ENCODE assay signal across 9 cellular contexts in the genomic region with DNA sequence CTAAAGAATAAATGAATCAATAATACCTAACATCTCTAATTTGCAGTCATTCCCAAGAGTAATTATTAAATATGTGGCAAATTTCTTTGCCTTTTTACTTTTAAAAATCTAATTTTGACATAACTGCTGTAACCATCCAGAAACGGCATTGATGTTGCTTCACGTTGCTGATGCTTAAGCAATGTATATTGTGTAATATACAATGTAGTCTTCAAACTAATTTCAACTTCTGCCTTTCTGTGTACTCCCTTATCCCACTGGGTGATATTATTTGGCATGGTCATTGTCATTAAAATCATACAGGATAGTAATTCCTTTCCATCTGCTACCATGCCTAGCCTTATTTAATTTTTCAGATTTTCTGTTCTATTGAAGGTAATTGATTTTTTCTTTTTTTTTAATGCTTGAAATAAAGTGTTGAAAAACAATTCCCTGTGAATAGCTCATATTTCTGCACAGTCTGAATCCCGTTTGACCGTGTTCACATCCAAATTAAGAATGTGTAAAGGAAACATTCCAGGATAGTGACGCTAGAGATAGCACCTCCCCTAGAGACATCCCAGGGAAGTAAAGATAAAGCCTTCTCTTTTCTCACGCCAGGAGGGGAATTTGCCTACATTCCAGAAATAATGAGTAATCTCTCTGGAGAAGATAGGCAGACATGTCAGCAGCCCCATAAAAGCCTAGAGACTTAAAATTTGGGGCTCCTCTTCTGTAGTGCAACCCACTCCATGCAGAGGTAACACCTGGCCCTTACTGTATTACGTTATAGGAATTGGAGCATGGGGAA. TPM values are rescaled to one million over a fixed set of nuclear protein-coding genes. Genes with fewer than 3 reads are reported as not detected.
DNase-seq lines count a peak whose midpoint lies in the region; ATAC-seq, FAIRE-seq and TF ChIP-seq lines count a peak whose summit lies in the region.
"Had no signal": no experiment of that assay in that cellular context is flagged by ENCODE, and none has a peak within 500 bp of the region (broad histone marks: within the 10 kb centered on the region; RNA-seq: fewer than 3 reads in every experiment).

No MANE protein-coding gene starts in this region.

- no peaks in the 10 kb centered on the region for H3K23me2 ChIP-seq in H1 (ENCODE audit: low read depth, low read length)

- H3K56ac ChIP-seq in H1 (replicated peaks; ENCODE audit: insufficient read length, low read depth, low read length) (no peak overlapping the region), mesendoderm (ENCODE audit: low read length) (no peak overlapping the region)

- no peak overlapping the region for H4K91ac ChIP-seq in H1 (replicated peaks; ENCODE audit: insufficient read length, low read length)

- TF ChIP-seq RAD21 in H1 (IDR thresholded peaks at IDR 0.05 in 1 of 2, conservative IDR thresholded peaks at IDR 0.05 in 1 of 2; ENCODE audit: low read depth in 2 of 2, low read length in 2 of 2): no peak

- peaks cover 0 to 10% (median 3%) of the 10 kb centered on the region in 4 experiments; a peak in 4 of 7 replicates for H3K4me1 ChIP-seq in H1 (replicated peaks in 1 of 4; ENCODE audit: control insufficient read depth in 3 of 4, insufficient read depth in 4 of 4, low read length in 3 of 4)
- H3K4me1 ChIP-seq in mesendoderm (ENCODE audit: control insufficient read depth, low read depth, low read length): peaks cover 4% of the 10 kb centered on the region

- no peak overlapping the region for H3K4ac ChIP-seq in H1 (replicated peaks; ENCODE audit: insufficient read length, low read depth, low read length)
- peak overlapping the region; percentile 87 for H3K4ac ChIP-seq in mesendoderm (ENCODE audit: low read depth, low read length)

- H2AFZ ChIP-seq in H1 (ENCODE audit: low read length): no peak overlapping the region

- no peaks in the 10 kb centered on the region for H3K9me3 ChIP-seq in H1 (ENCODE audit: insufficient read depth in 2 of 2, low read depth in 1 of 2, low read length in 1 of 2)

- no peak overlapping the region for H3K14ac ChIP-seq in H1 (ENCODE audit: insufficient read length)

- H3K18ac ChIP-seq in H1 (ENCODE audit: extremely low read depth, low read length) (no peak overlapping the region; the same call in 1 of the 2 replicates), mesendoderm (ENCODE audit: low read length) (peak overlapping the region; percentile 98)

- peaks cover 2 to 22% (median 7%) of the 10 kb centered on the region in 4 experiments; a peak in 5 of 8 replicates for H3K36me3 ChIP-seq in H1 (ENCODE audit: control insufficient read depth in 2 of 4, insufficient read depth in 4 of 4, low read length in 3 of 4)
- no peaks in the 10 kb centered on the region for H3K36me3 ChIP-seq in mesendoderm (ENCODE audit: control insufficient read depth, insufficient read depth, low read length)

- 53% methylated on average over 7 of the region's 7 CpGs; no CpG with 5 or more reads in 1 of the 2 experiments for WGBS in H1 (ENCODE audit: extremely low coverage in 1 of 2, insufficient coverage in 1 of 2, insufficient read length in 1 of 2, insufficient replicate concordance in 2 of 2, low coverage in 1 of 2, low lambda C conversion rate in 2 of 2, missing lambda C conversion rate in 1 of 2), 2 experiments
- WGBS in mesendoderm (ENCODE audit: extremely low coverage, insufficient coverage, low lambda C conversion rate): no CpG with 5 or more reads among the region's 7 CpGs

- H4K8ac ChIP-seq in H1 (ENCODE audit: extremely low read depth, insufficient read depth, low read length) (no peak overlapping the region), mesendoderm (ENCODE audit: low read depth, low read length) (no peak overlapping the region)

- TF ChIP-seq CTCF in H1 (IDR thresholded peaks at IDR 0.05; ENCODE audit: control extremely low read depth in 1 of 3, insufficient read depth in 1 of 3, low read depth in 1 of 3, low read length in 3 of 3): no peak

- H4K20me1 ChIP-seq in H1 (replicated peaks in 1 of 2; ENCODE audit: control insufficient read depth in 1 of 2, insufficient read depth in 2 of 2, low read length in 2 of 2): no peaks in the 10 kb centered on the region

- peak overlapping the region in 1 of 2 experiments; percentile 29; a peak in 2 of 4 replicates for H3K4me2 ChIP-seq in H1 (ENCODE audit: insufficient read depth in 1 of 2, low read depth in 2 of 2, low read length in 2 of 2)
- H3K4me2 ChIP-seq in mesendoderm (ENCODE audit: low read length): no peak overlapping the region

- CTCF ChIA-PET in H1 (lab: Charles Lee; ENCODE audit: partially characterized antibody): no interaction called here

- no peaks in the 10 kb centered on the region for H3K79me1 ChIP-seq in H1 (ENCODE audit: low read depth, low read length)
- peaks cover 2% of the 10 kb centered on the region for H3K79me1 ChIP-seq in mesendoderm (ENCODE audit: low read length)

- H2BK120ac ChIP-seq in H1 (replicated peaks; ENCODE audit: low read depth, low read length) (no peak overlapping the region), mesendoderm (ENCODE audit: low read depth, low read length) (peak overlapping the region; percentile 88)

- POLR2A ChIA-PET in H1 (lab: Charles Lee; ENCODE audit: partially characterized antibody): interaction anchor here (1.6 to 4.5 kb wide), 2 partner anchors 9 to 34 kb away, joined by 4 to 27 read pairs; partner anchors contain the start of gene FAM200B

- H2BK5ac ChIP-seq in H1 (ENCODE audit: low read depth, low read length) (no peak overlapping the region), mesendoderm (ENCODE audit: low read length) (no peak overlapping the region)

- H3K79me2 ChIP-seq in H1 (ENCODE audit: control insufficient read depth in 1 of 2, insufficient read depth in 2 of 2, low read length in 2 of 2) (0 out of 4 replicates have a peak, but pooled peaks cover 0 to under 1% of the 10 kb centered on the region in 2 experiments), mesendoderm (ENCODE audit: control insufficient read depth, insufficient read depth, low read length) (peaks cover 2% of the 10 kb centered on the region)

- ATAC-seq in GM19463 (IDR thresholded peaks at IDR 0.05; ENCODE audit: unreplicated experiment): no peak

- no peak overlapping the region for H3K9ac ChIP-seq in H1 (replicated peaks in 1 of 4; ENCODE audit: extremely low read depth in 1 of 4, low read depth in 3 of 4, low read length in 3 of 4)
- H3K9ac ChIP-seq in mesendoderm (ENCODE audit: low read length): no peak overlapping the region

- no peak overlapping the region for H4K5ac ChIP-seq in H1 (ENCODE audit: insufficient read length, low read depth, low read length)
- H4K5ac ChIP-seq in mesendoderm (ENCODE audit: low read length): no peak overlapping the region

- H2BK15ac ChIP-seq in H1 (ENCODE audit: low read length): no peak overlapping the region
- no peak overlapping the region for H2BK15ac ChIP-seq in mesendoderm (replicated peaks; ENCODE audit: low read depth)

- H2BK12ac ChIP-seq in H1 (ENCODE audit: low read depth, low read length): no peak overlapping the region; the same call in 1 of the 2 replicates

- no peak overlapping the region; the same call in 1 of the 2 replicates for H2AK5ac ChIP-seq in H1 (ENCODE audit: low read depth, low read length)
- no peak overlapping the region for H2AK5ac ChIP-seq in mesendoderm (ENCODE audit: low read length)

- peak overlapping the region in 1 of 4 experiments; percentile 1; a peak in 1 of 8 replicates for H3K4me3 ChIP-seq in H1 (ENCODE audit: extremely low read depth in 1 of 4, insufficient read depth in 2 of 4, low read depth in 3 of 4, low read length in 4 of 4)
- no peak overlapping the region for H3K4me3 ChIP-seq in mesendoderm (ENCODE audit: low read length)

- H2BK20ac ChIP-seq in H1 (ENCODE audit: low read length): no peak overlapping the region

- DNase-seq in CD1c-positive myeloid dendritic cell (ENCODE audit: extremely low spot score) (peak; percentile 85), NOMO-1 (lab: John Stamatoyannopoulos, UW; ENCODE audit: unreplicated experiment in 2 of 2) (peak; percentile 39 to 88), H1 (ENCODE audit: low read depth in 1 of 2, low spot score in 2 of 2) (no peak), mesendoderm (peak; percentile 98), HUDEP-2 (lab: John Stamatoyannopoulos, UW; ENCODE audit: unreplicated experiment in 76 of 76) (no peak), NCI-H2107 (lab: John Stamatoyannopoulos, UW) (no peak), cortex of kidney (lab: John Stamatoyannopoulos, UW) (no peak)

- no peak; a peak in 1 of 3 replicates for TF ChIP-seq EP300 in H1 (IDR thresholded peaks at IDR 0.05; ENCODE audit: borderline replicate concordance in 1 of 2, low read depth in 2 of 2, low read length in 2 of 2)

- H3K23ac ChIP-seq in H1 (ENCODE audit: insufficient read length) (no peak overlapping the region), mesendoderm (ENCODE audit: low read length) (no peak overlapping the region)

- H3K27ac ChIP-seq in H1 (ENCODE audit: low read depth, low read length): peak overlapping the region; percentile 4; the same call in 1 of the 2 replicates
- H3K27ac ChIP-seq in mesendoderm (ENCODE audit: low read depth, low read length): peak overlapping the region; percentile 68

- H3K27me3 ChIP-seq in H1 (replicated peaks in 1 of 4; ENCODE audit: control insufficient read depth in 3 of 4, extremely low read depth in 1 of 4, insufficient read depth in 3 of 4, low read length in 3 of 4): no peaks in the 10 kb centered on the region
- H3K27me3 ChIP-seq in mesendoderm (ENCODE audit: insufficient read depth, low read length, poor library complexity): no peaks in the 10 kb centered on the region

- TF ChIP-seq POLR2A in H1 (IDR thresholded peaks at IDR 0.05; ENCODE audit: control extremely low read depth in 1 of 2, low read depth in 2 of 2, low read length in 2 of 2): peak in 1 of 2 experiments; percentile 58; a peak in 1 of 3 replicates

- FAIRE-seq in H1 (lab: Jason Lieb, UNC): peak; percentile 63
- FAIRE-seq: G401.6 had no signal

RNA-seq across cellular contexts. Expression of gene FAM200B, which starts 8.6 kb away (rescaled TPM):
- total RNA-seq in H1 (2021; fragmentation: NEBNext Ultra II Directional; extraction: Animal tissue kit (Norgen Biotek cat#: 25700)): 21.9 and 23.7 TPM in 2 replicates
- polyA plus RNA-seq in H1 (2011; rRNA removed): 10.7 and 11.9 TPM in 2 replicates
- polyA plus RNA-seq in H1 (2011; cell fraction: cytosol; rRNA removed): 16.0 TPM
- polyA plus RNA-seq in H1 (2011; cell fraction: nucleus; rRNA removed): 10.3 TPM
- 15.2 to 33.0 TPM (median 21.7 TPM) in 4 replicates for polyA plus RNA-seq in H1 (2012, experiment 1 of 2)
- 11.6 TPM for polyA plus RNA-seq in H1 (2012, experiment 2 of 2)
- polyA plus RNA-seq in H1 (2013, experiment 1 of 2): 45.1 TPM
- 44.9 TPM for polyA plus RNA-seq in H1 (2013, experiment 2 of 2)
- 2.7 and 7.3 TPM in 2 replicates for polyA minus RNA-seq in H1 (2011; rRNA and poly(A)+ RNA removed)
- 8.1 TPM for polyA minus RNA-seq in H1 (2011; cell fraction: cytosol; rRNA and poly(A)+ RNA removed)
- 14.7 TPM for polyA minus RNA-seq in H1 (2011; cell fraction: nucleus; rRNA and poly(A)+ RNA removed)
- 53.9 TPM for polyA plus RNA-seq in mesendoderm (2013, experiment 1 of 2)
- polyA plus RNA-seq in mesendoderm (2013, experiment 2 of 2): 54.8 TPM

RNA-seq across cellular contexts. Expression of gene BST1, which starts 12.7 kb away (rescaled TPM):
- total RNA-seq in H1 (2021; fragmentation: NEBNext Ultra II Directional; extraction: Animal tissue kit (Norgen Biotek cat#: 25700)): 0.52 TPM in 1 of 2 replicates, not detected in the other
- polyA plus RNA-seq in H1 (2011; rRNA removed): 0.20 and 0.54 TPM in 2 replicates
- polyA plus RNA-seq in H1 (2011; cell fraction: cytosol; rRNA removed): 0.32 TPM
- 0.53 TPM for polyA plus RNA-seq in H1 (2011; cell fraction: nucleus; rRNA removed)
- polyA plus RNA-seq in H1 (2012, experiment 1 of 2): 0.84 to 1.00 TPM (median 0.87 TPM) in 4 replicates
- polyA plus RNA-seq in H1 (2012, experiment 2 of 2): 0.52 TPM
- polyA plus RNA-seq in H1 (2013, experiment 1 of 2): 0.49 TPM
- polyA plus RNA-seq in H1 (2013, experiment 2 of 2): 0.39 TPM
- polyA minus RNA-seq in H1 (2011; rRNA and poly(A)+ RNA removed): 0.16 and 0.80 TPM in 2 replicates
- polyA minus RNA-seq in H1 (2011; cell fraction: cytosol; rRNA and poly(A)+ RNA removed): not detected
- not detected for polyA minus RNA-seq in H1 (2011; cell fraction: nucleus; rRNA and poly(A)+ RNA removed)
- 0.37 TPM for polyA plus RNA-seq in mesendoderm (2013, experiment 1 of 2)
- polyA plus RNA-seq in mesendoderm (2013, experiment 2 of 2): 0.35 TPM

RNA-seq across cellular contexts. Expression of gene FBXL5, which starts 35.1 kb away (rescaled TPM):
- total RNA-seq in H1 (2021; fragmentation: NEBNext Ultra II Directional; extraction: Animal tissue kit (Norgen Biotek cat#: 25700)): 62.7 and 62.8 TPM in 2 replicates
- 26.5 and 34.6 TPM in 2 replicates for polyA plus RNA-seq in H1 (2011; rRNA removed)
- 37.0 TPM for polyA plus RNA-seq in H1 (2011; cell fraction: cytosol; rRNA removed)
- polyA plus RNA-seq in H1 (2011; cell fraction: nucleus; rRNA removed): 18.9 TPM
- 33.3 to 44.9 TPM (median 40.0 TPM) in 4 replicates for polyA plus RNA-seq in H1 (2012, experiment 1 of 2)
- polyA plus RNA-seq in H1 (2012, experiment 2 of 2): 3.5 TPM
- polyA plus RNA-seq in H1 (2013, experiment 1 of 2): 25.0 TPM
- 24.1 TPM for polyA plus RNA-seq in H1 (2013, experiment 2 of 2)
- 52.5 and 53.5 TPM in 2 replicates for polyA minus RNA-seq in H1 (2011; rRNA and poly(A)+ RNA removed)
- polyA minus RNA-seq in H1 (2011; cell fraction: cytosol; rRNA and poly(A)+ RNA removed): 43.4 TPM
- 117 TPM for polyA minus RNA-seq in H1 (2011; cell fraction: nucleus; rRNA and poly(A)+ RNA removed)
- 30.5 TPM for polyA plus RNA-seq in mesendoderm (2013, experiment 1 of 2)
- polyA plus RNA-seq in mesendoderm (2013, experiment 2 of 2): 31.4 TPM

Comparison
In these comparisons a context has a peak if more than half of its experiments do, and no peak if none do; other contexts are left out.
1. DNase-seq: peak in CD1c-positive myeloid dendritic cell (single experiment), NOMO-1 (2 of 2) and mesendoderm (single experiment); none in H1 (0 of 2), HUDEP-2 (0 of 76), NCI-H2107 (single experiment) and cortex of kidney (single experiment).